In genomic region chr3:133734305-133734704, GRCh38 we compare ENCODE assay signal across 21 cellular contexts. TPM values are rescaled to one million over a fixed set of nuclear protein-coding genes. Genes with fewer than 3 reads are reported as not detected.
DNase-seq lines count a peak whose midpoint lies in the region; ATAC-seq, FAIRE-seq and TF ChIP-seq lines count a peak whose summit lies in the region.
"Had no signal": no experiment of that assay in that cellular context is flagged by ENCODE, and none has a peak within 500 bp of the region (broad histone marks: within the 10 kb centered on the region; RNA-seq: fewer than 3 reads in every experiment).

No MANE protein-coding gene starts in this region.

- no peak overlapping the region for H3K4me2 ChIP-seq in K562 (ENCODE audit: insufficient read depth, low read length)
- H3K4me2 ChIP-seq: GM23338 had no signal

- H3K4me3 ChIP-seq in NB4 (ENCODE audit: low read depth, low read length) = no peak overlapping the region
- H3K4me3 ChIP-seq in K562 = no peak overlapping the region
- peak overlapping the region in 2 of 3 donors; percentile 11 to 15 for H3K4me3 ChIP-seq in liver (ENCODE audit: low read depth in 1 of 3, low read length in 3 of 3)
- H3K4me3 ChIP-seq in small intestine (ENCODE audit: low read depth in 1 of 2, low read length in 2 of 2) = no peak overlapping the region
- H3K4me3 ChIP-seq: GM23338 had no signal

- no peak for TF ChIP-seq EP300 in K562 (IDR thresholded peaks at IDR 0.05; ENCODE audit: low read length)

- in situ Hi-C loops in K562 (cut with MboI) = no loop called here

- H3K27me3 ChIP-seq in K562 (ENCODE audit: control insufficient read depth in 2 of 2, insufficient read depth in 2 of 2, low read length in 2 of 2) (no peaks in the 10 kb centered on the region), liver (ENCODE audit: control insufficient read depth in 4 of 4, insufficient read depth in 4 of 4, low read length in 3 of 4) (no peaks in the 10 kb centered on the region), small intestine (ENCODE audit: control insufficient read depth in 2 of 2, insufficient read depth in 2 of 2, low read length in 2 of 2) (no peaks in the 10 kb centered on the region)

- WGBS in K562 (ENCODE audit: insufficient coverage, low coverage, missing lambda C conversion rate) = 0% methylated on average over 1 of the region's 1 CpG
- 25% methylated on average over 1 of the region's 1 CpG for WGBS in liver
- 35 to 67% (median 35%) methylated on average over 1 of the region's 1 CpG for WGBS in small intestine, 3 donors

- peak; percentile 28 for DNase-seq in NB4 (ENCODE audit: low read depth)
- DNase-seq in K562 (ENCODE audit: extremely low read depth in 1 of 4, low spot score in 3 of 4) = no peak
- DNase-seq in NCI-H1436 (lab: John Stamatoyannopoulos, UW) = no peak
- DNase-seq in small intestine = no peak
- DNase-seq in AML-193 (lab: John Stamatoyannopoulos, UW) = no peak
- DNase-seq: ACHN; CD4-positive, alpha-beta T cell; DMS153; DMS79; GDM1; H7 had no signal

- CTCF ChIA-PET in K562 (lab: Yijun Ruan, JAX; ENCODE audit: low intra/inter-chr PET ratio) = no interaction called here

- intact Hi-C loops in K562 (cut with micrococcal nuclease) = no loop called here

- peaks cover 3% of the 10 kb centered on the region; the same call in 1 of the 2 replicates for H3K9me3 ChIP-seq in K562 (replicated peaks; ENCODE audit: control insufficient read depth, insufficient read depth, low read depth, low read length)
- no peaks in the 10 kb centered on the region for H3K9me3 ChIP-seq in liver (ENCODE audit: control insufficient read depth in 4 of 4, low read length in 3 of 4)
- no peaks in the 10 kb centered on the region for H3K9me3 ChIP-seq in small intestine (ENCODE audit: control insufficient read depth, low read depth)

- POLR2A ChIA-PET in K562 (lab: Yijun Ruan, JAX) = interaction anchor here (0.9 kb wide), 1 partner anchor 26 kb away, joined by 3 read pairs; no protein-coding TSS in a partner anchor

- H3K36me3 ChIP-seq in K562 (ENCODE audit: control insufficient read depth, insufficient read depth, low read length) = no peaks in the 10 kb centered on the region
- no peaks in the 10 kb centered on the region for H3K36me3 ChIP-seq in liver (ENCODE audit: control insufficient read depth in 4 of 4, insufficient read depth in 3 of 4, low read depth in 1 of 4, low read length in 3 of 4)
- no peaks in the 10 kb centered on the region for H3K36me3 ChIP-seq in small intestine (ENCODE audit: control insufficient read depth in 2 of 2, insufficient read depth in 2 of 2, low read length in 2 of 2)

- FAIRE-seq in K562 (lab: Jason Lieb, UNC) (no peak), small intestine (lab: Jason Lieb, UNC) (no peak)
- FAIRE-seq: A204.1, GM12892, GM18507, HTR-8/SVneo had no signal

- H3K9me1 ChIP-seq in K562 (ENCODE audit: control insufficient read depth, insufficient read depth, low read length) = no peaks in the 10 kb centered on the region

- no TSS peak for BruUV-seq in K562 (replicated peaks; lab: Mats Ljungman, UMichigan)

- ATAC-seq in K562 = no peak
- ATAC-seq: GM23338, HCT116 had no signal

- H3K9ac ChIP-seq in K562 (ENCODE audit: insufficient read depth in 1 of 2, low read depth in 2 of 2, low read length in 2 of 2) (no peak overlapping the region), liver (ENCODE audit: low read depth in 1 of 2, low read length in 2 of 2) (no peak overlapping the region)

- no peaks in the 10 kb centered on the region for H3K4me1 ChIP-seq in K562 (replicated peaks in 1 of 2; ENCODE audit: control insufficient read depth in 2 of 2, insufficient read depth in 2 of 2, low read length in 2 of 2)
- H3K4me1 ChIP-seq in liver (ENCODE audit: control insufficient read depth in 4 of 4, insufficient read depth in 4 of 4, low read length in 3 of 4) = peaks cover 20 to 57% (median 52%) of the 10 kb centered on the region in 4 donors
- no peaks in the 10 kb centered on the region for H3K4me1 ChIP-seq in small intestine (ENCODE audit: control insufficient read depth in 2 of 2, insufficient read depth in 1 of 2, low read depth in 1 of 2, low read length in 1 of 2)

- H4K20me1 ChIP-seq in K562 (replicated peaks; ENCODE audit: control insufficient read depth, insufficient read depth, low read length) = no peaks in the 10 kb centered on the region

- H3K27ac ChIP-seq in K562 (ENCODE audit: extremely low read depth, low read depth, low read length) (no peak overlapping the region), liver (ENCODE audit: low read depth in 1 of 2, low read length in 2 of 2) (peak overlapping the region; percentile 64 to 79), small intestine (ENCODE audit: low read depth in 1 of 2, low read length in 1 of 2) (no peak overlapping the region)
- H3K27ac ChIP-seq: C4-2B had no signal

- no peak for TF ChIP-seq RAD21 in K562 (CRISPR knock-in tag; conservative IDR thresholded peaks at IDR 0.05 in 1 of 2, IDR thresholded peaks at IDR 0.05 in 1 of 2)
- TF ChIP-seq RAD21 in liver (IDR thresholded peaks at IDR 0.05) = no peak

- TF ChIP-seq CTCF in NB4 (IDR thresholded peaks at IDR 0.05; ENCODE audit: low read depth, low read length) (no peak), K562 (IDR thresholded peaks at IDR 0.05 in 2 of 3, conservative IDR thresholded peaks at IDR 0.05 in 1 of 3; ENCODE audit: insufficient read depth in 2 of 3, low read depth in 1 of 3, low read length in 3 of 3) (no peak), liver (IDR thresholded peaks at IDR 0.05; ENCODE audit: low read depth, low read length, missing input control) (no peak)

- no peaks in the 10 kb centered on the region for H3K79me2 ChIP-seq in K562 (ENCODE audit: control insufficient read depth, insufficient read depth, low read length)

- TF ChIP-seq POLR2A in NB4 (IDR thresholded peaks at IDR 0.05; ENCODE audit: extremely low read depth, insufficient read length) = no peak
- no peak for TF ChIP-seq POLR2A in K562 (conservative IDR thresholded peaks at IDR 0.05)

- H2AFZ ChIP-seq in K562 (ENCODE audit: low read depth, low read length) = no peak overlapping the region
- H2AFZ ChIP-seq: GM23338 had no signal

TF ChIP-seq in K562, 482 proteins besides CTCF, POLR2A, EP300 and RAD21 (continues in another document):
- peak; percentile 69 for TF ChIP-seq HMBOX1 (IDR thresholded peaks at IDR 0.05)

TF ChIP-seq in liver, 16 proteins besides CTCF, POLR2A, EP300 and RAD21:
- TF ChIP-seq GABPA (IDR thresholded peaks at IDR 0.05 in 1 of 2, conservative IDR thresholded peaks at IDR 0.05 in 1 of 2) = no peak
- TF ChIP-seq FOXA1 (IDR thresholded peaks at IDR 0.05) = no peak
- no peak for TF ChIP-seq HNF4G (IDR thresholded peaks at IDR 0.05)
- peak in 1 of 2 donors; percentile 37 for TF ChIP-seq RXRA (IDR thresholded peaks at IDR 0.05)
TF ChIP-seq in liver: peak in this region for 1.

RNA-seq across cellular contexts. Expression of gene TF, which starts 11.9 kb away (rescaled TPM):
- total RNA-seq in K562 (2011; cell fraction: chromatin; rRNA removed; ENCODE audit: low replicate concordance) = 2.2 and 2.7 TPM in 2 replicates
- 0.50 and 2.4 TPM in 2 replicates for total RNA-seq in K562 (2011; cell fraction: nucleolus; rRNA removed)
- total RNA-seq in K562 (2011; cell fraction: nucleoplasm; rRNA removed) = 1.2 and 1.3 TPM in 2 replicates
- 0.09 and 2.6 TPM in 2 replicates for total RNA-seq in K562 (2014; rRNA removed)
- 2.0 and 2.8 TPM in 2 replicates for total RNA-seq in K562 (2014; rRNA removed; fragmentation: Illumina TruSeq; extraction: Trizol)
- 0.51 TPM in 1 of 2 replicates, not detected in the other for total RNA-seq in K562 (2015; rRNA removed; fragmentation: Illumina TruSeq; extraction: Trizol)
- 9.2 and 11.1 TPM in 2 replicates for total RNA-seq in K562 (2021)
- 1.1 and 1.5 TPM in 2 replicates for polyA plus RNA-seq in K562 (2011; rRNA removed)
- polyA plus RNA-seq in K562 (2011; cell fraction: cytosol; rRNA removed) = 0.78 and 0.81 TPM in 2 replicates
- polyA plus RNA-seq in K562 (2011; cell fraction: nucleus; rRNA removed) = 1.7 and 3.8 TPM in 2 replicates
- 0.42 and 12.7 TPM in 2 replicates for polyA plus RNA-seq in K562 (2012)
- polyA plus RNA-seq in K562 (2014; fragmentation: Illumina TruSeq; extraction: Trizol) = 2.6 and 3.1 TPM in 2 replicates
- polyA plus RNA-seq in K562 (2014; fragmentation: Nextera tagmentation; extraction: Ambion mirVana) = 1 to 10 TPM; 3.1 to 6.7 TPM
- 3.5 and 3.9 TPM in 2 replicates for polyA plus RNA-seq in K562 (2014; rRNA removed)
- 1.1 and 1.9 TPM in 2 replicates for polyA minus RNA-seq in K562 (2011; rRNA and poly(A)+ RNA removed)
- 0.67 and 22.6 TPM in 2 replicates for polyA minus RNA-seq in K562 (2011; cell fraction: cytosol; rRNA and poly(A)+ RNA removed)
- polyA minus RNA-seq in K562 (2011; cell fraction: nucleus; rRNA and poly(A)+ RNA removed) = 0.89 and 1.6 TPM in 2 replicates
- 1,000 to 10,000 TPM; 5,845 to 6,687 TPM for total RNA-seq in liver
- 1,000 to 10,000 TPM; 5,045 to 9,659 TPM for polyA plus RNA-seq in liver
- polyA plus RNA-seq in small intestine = 1 to 10 TPM in 1 of 3 donors, under 1 TPM in 1, not detected in 1; under 0.01 to 5.6 TPM
- total RNA-seq: Daoy, H7 had no signal
- polyA plus RNA-seq: IgD-negative memory B cell had no signal

Comparison
In these comparisons a context has a peak if more than half of its experiments do, and no peak if none do; other contexts are left out.
1. H3K4me3 ChIP-seq: peak in liver (2 of 3); none in NB4 (single experiment), K562 (single experiment) and small intestine (0 of 2).
2. H3K27ac ChIP-seq: peak in liver (2 of 2); none in K562 (single experiment) and small intestine (0 of 2).
3. RNA of gene TF, which starts 11.9 kb away (polyA plus RNA-seq): 5,045 to 9,659 TPM in liver; 0.42 to 12.7 TPM in K562 and under 0.01 to 5.6 TPM in small intestine; every median in the first group is over 100 times any median in the second.